Comparison of ENCODE assay signal across 8 cellular contexts in the genomic region with DNA sequence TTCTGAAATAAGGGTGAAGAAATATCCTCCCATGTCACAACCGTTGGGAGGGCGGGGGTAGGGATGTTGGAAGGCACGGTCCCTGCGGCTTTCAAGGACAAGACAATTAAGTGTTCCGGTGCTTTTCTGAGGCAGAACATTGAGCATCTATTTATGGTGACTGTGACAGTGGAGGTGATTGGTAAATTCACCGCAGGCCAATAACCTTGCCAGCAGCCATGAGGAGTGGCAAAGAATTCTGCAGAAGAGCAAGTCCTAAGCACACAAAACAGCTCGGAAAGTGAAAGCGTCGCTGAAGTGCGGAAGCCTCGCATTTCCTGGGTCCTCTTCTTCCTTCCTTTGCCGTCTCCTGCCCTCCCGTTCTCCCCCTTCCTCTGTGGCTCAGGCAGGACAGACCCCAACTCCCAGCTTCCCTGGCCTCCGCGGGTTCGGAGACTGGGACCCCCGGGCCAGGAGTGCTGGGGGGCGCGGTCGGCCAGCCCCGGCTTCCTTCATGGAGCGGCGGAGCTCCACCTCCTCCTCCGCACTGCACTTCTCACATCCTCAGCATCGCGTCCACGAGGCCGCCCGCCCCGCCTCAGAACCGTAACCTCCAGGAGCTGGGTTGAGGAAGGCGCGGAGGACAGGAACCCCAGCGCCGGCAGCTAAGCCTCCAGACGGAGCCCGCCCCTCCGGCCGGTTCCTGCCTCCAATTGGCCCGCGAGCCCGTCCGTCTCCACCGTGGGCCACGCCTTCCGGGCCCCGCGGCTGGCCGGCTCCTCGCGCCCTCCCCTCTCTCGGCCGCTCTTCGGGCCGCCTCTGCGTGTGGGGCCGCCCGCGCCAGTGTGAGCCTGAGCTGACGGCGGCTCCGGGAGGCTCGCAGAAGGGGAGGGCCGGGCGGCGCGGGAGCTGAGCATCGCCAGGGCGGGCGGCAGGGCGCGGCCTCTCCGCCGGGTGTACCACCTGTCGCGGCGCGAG. TPM values are rescaled to one million over a fixed set of nuclear protein-coding genes. Genes with fewer than 3 reads are reported as not detected.
A peak's percentile ranks its signal among the peaks of the same experiment; 100 is the strongest.
DNase-seq lines count a peak whose midpoint lies in the region; ATAC-seq and TF ChIP-seq lines count a peak whose summit lies in the region.

A gene (plus strand): TSS at position 774 of the 957 bp plus-strand sequence. CDS start 16,703 bp downstream, outside the sequence.

- H3K36me3 Mint-ChIP-seq in activated naive CD8-positive, alpha-beta T cell, result peaks cover 2% of the 10 kb centered on the region

- no peaks in the 10 kb centered on the region for H3K9me3 Mint-ChIP-seq in activated naive CD8-positive, alpha-beta T cell (ENCODE audit: low read depth)

- DNase-seq in NCI-H1105 treated with DMSO at 0.1 percent for 48 hours (lab: John Stamatoyannopoulos, UW) (peak; percentile 89), SKM-1 treated with dmso at 0.1 percent for 144 hours (lab: John Stamatoyannopoulos, UW; ENCODE audit: unreplicated experiment) (peak; percentile 93), glomerular visceral epithelial cell (ENCODE audit: extremely low spot score) (peak; percentile 94), omental fat pad (ENCODE audit: low spot score) (peak; percentile 77)

- H3K4me1 Mint-ChIP-seq in activated naive CD8-positive, alpha-beta T cell (ENCODE audit: low read depth), result peaks cover 30% of the 10 kb centered on the region

- peak within 1 kb of the TSS; percentile 100 for H3K27ac Mint-ChIP-seq in activated naive CD8-positive, alpha-beta T cell

- H3K27ac ChIP-seq in temporal lobe (ENCODE audit: low read depth, low read length), result peak within 1 kb of the TSS; percentile 57

- H3K4me3 Mint-ChIP-seq in activated naive CD8-positive, alpha-beta T cell, result peak within 1 kb of the TSS; percentile 97

- peak; percentile 93 for TF ChIP-seq POLR2A in GM10847 (IDR thresholded peaks at IDR 0.05; ENCODE audit: extremely low read depth, insufficient read length)

- ATAC-seq in HG02642 (IDR thresholded peaks at IDR 0.05; ENCODE audit: poor library complexity, unreplicated experiment) (peak; percentile 97), omental fat pad (ENCODE audit: low FRiP score) (peak; percentile 98)

- no peak for TF ChIP-seq CTCF in omental fat pad (IDR thresholded peaks at IDR 0.05)

- H3K27me3 Mint-ChIP-seq in activated naive CD8-positive, alpha-beta T cell, result peaks cover 3% of the 10 kb centered on the region

RNA-seq across cellular contexts. Expression of the gene that starts here (rescaled TPM):
- total RNA-seq in omental fat pad, result 10 to 100 TPM; 35.7 to 75.4 (median 43.2) TPM
- 80.6 TPM for total RNA-seq in temporal lobe

Comparison
In these comparisons a context has a peak if more than half of its experiments do, and no peak if none do; other contexts are left out.
1. Peak in every context shown above with its lines: DNase-seq, ATAC-seq and H3K27ac ChIP-seq.